Comparison of ENCODE assay signal across 14 cellular contexts in genomic region chr9:17052626-17053025, GRCh38.
A peak's percentile ranks its signal among the peaks of the same experiment; 100 is the strongest.
DNase-seq lines count a peak whose midpoint lies in the region; ATAC-seq lines count a peak whose summit lies in the region.
"Had no signal": no experiment of that assay in that cellular context is flagged by ENCODE, and none has a peak within 500 bp of the region (broad histone marks: within the 10 kb centered on the region; RNA-seq: fewer than 3 reads in every experiment).

No MANE protein-coding gene starts in this region.

- no peaks in the 10 kb centered on the region for H3K27me3 ChIP-seq in NT2/D1 (ENCODE audit: insufficient read depth, insufficient read length)

- ATAC-seq in GM21717 (IDR thresholded peaks at IDR 0.05; ENCODE audit: unreplicated experiment) = no peak
- ATAC-seq: Right ventricle myocardium inferior had no signal

- no peak overlapping the region for H3K9ac ChIP-seq in NT2/D1 (ENCODE audit: insufficient read length, low read depth)
- H3K9ac ChIP-seq: SK-N-SH had no signal

- H3K36me3 ChIP-seq in NT2/D1 (ENCODE audit: insufficient read depth, insufficient read length, low read length) = no peaks in the 10 kb centered on the region

- no peaks in the 10 kb centered on the region for H3K9me3 ChIP-seq in NT2/D1 (ENCODE audit: insufficient read depth, low read length)
- H3K9me3 ChIP-seq: SK-N-SH had no signal

- H3K4me3 ChIP-seq in NT2/D1 (ENCODE audit: insufficient read length, low read depth) = no peak overlapping the region

- H3K4me1 ChIP-seq in NT2/D1 (ENCODE audit: insufficient read depth, insufficient read length) = no peaks in the 10 kb centered on the region

- DNase-seq in NCI-H748 (lab: John Stamatoyannopoulos, UW; ENCODE audit: unreplicated experiment) = peak; percentile 22
- DNase-seq in NCI-H748 treated with DMSO at 0.1 percent for 48 hours (lab: John Stamatoyannopoulos, UW) = no peak
- DNase-seq in NT2/D1 (ENCODE audit: low read depth, low spot score) = peak; percentile 22
- peak; percentile 61 for DNase-seq in iPS-NIHi11 (ENCODE audit: low spot score)
- no peak for DNase-seq in SW 1271 (lab: John Stamatoyannopoulos, UW)
- no peak for DNase-seq in NCI-H2081 (lab: John Stamatoyannopoulos, UW)
- no peak for DNase-seq in NCI-H1694 treated with DMSO at 0.1 percent for 48 hours (lab: John Stamatoyannopoulos, UW)
- DNase-seq: C1 segment of cervical spinal cord; GF-D8; NCI-H146; NK-92 treated with Interleukin-12 subunit alpha and Interleukin-12 subunit beta, amount 100 ng/mL, for 24 hours; SK-N-SH had no signal

Comparison
In these comparisons a context has a peak if more than half of its experiments do, and no peak if none do; other contexts are left out.
1. DNase-seq: peak in NCI-H748 (single experiment), NT2/D1 (single experiment) and iPS-NIHi11 (single experiment); none in NCI-H748 treated with DMSO at 0.1 percent for 48 hours (single experiment), SW 1271 (0 of 2), NCI-H2081 (0 of 2) and NCI-H1694 treated with DMSO at 0.1 percent for 48 hours (single experiment).